ENCODE assay signal across 1 cellular context in genomic region chr3:46693897-46694235, GRCh38.
TF ChIP-seq lines count a peak whose summit lies in the region.

No MANE protein-coding gene starts in this region.

TF ChIP-seq in IMR-90, 13 proteins besides CTCF, POLR2A, EP300 and RAD21 (continued from another document):
- TF ChIP-seq, protein P1, sequence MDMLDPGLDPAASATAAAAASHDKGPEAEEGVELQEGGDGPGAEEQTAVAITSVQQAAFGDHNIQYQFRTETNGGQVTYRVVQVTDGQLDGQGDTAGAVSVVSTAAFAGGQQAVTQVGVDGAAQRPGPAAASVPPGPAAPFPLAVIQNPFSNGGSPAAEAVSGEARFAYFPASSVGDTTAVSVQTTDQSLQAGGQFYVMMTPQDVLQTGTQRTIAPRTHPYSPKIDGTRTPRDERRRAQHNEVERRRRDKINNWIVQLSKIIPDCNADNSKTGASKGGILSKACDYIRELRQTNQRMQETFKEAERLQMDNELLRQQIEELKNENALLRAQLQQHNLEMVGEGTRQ (IDR thresholded peaks at IDR 0.05; ENCODE audit: low read depth, low read length) = no peak
